ENCODE assay signal across 8 cellular contexts in the genomic region with DNA sequence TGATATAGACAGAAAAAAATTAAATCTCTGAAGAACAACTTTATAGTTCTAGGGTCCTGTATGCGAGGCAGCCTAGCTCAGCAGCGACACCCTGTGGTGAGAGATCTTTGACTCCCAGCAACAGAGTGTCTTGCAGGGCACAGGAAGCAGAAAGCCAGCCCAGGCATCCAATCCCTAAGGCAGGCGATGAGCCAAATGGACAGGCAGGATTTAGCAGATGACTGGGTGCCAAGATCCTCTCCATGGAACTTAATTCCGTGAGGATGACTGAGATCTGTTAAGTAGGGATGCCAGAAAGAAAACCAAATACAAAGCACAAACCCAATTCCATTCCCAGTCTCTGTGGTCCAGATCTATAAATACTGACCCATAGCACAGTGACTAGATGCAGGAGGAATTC.
DNase-seq lines count a peak whose midpoint lies in the region; ATAC-seq and TF ChIP-seq lines count a peak whose summit lies in the region.

No MANE protein-coding gene starts in this region.

- DNase-seq in AG04449 (ENCODE audit: low read depth, low spot score) (peak; percentile 94), GM20000 (ENCODE audit: low spot score) (peak; percentile 79), NCI-H345 treated with DMSO at 0.1 percent for 48 hours (lab: John Stamatoyannopoulos, UW; ENCODE audit: unreplicated experiment) (peak; percentile 32), kidney glomerular epithelial cell (lab: John Stamatoyannopoulos, UW) (peak; percentile 74)
- peak; percentile 31 for DNase-seq in central memory CD4-positive, alpha-beta T cell
- DNase-seq in stimulated activated CD4-positive, alpha-beta T cell treated with anti-CD3 and anti-CD28 coated beads, Interleukin-2, amount 100 ng/mL, for 24 hours: peak; percentile 82 to 85

- POLR2A ChIA-PET in AG04449 (lab: Yijun Ruan, JAX): no interaction called here

- H3K4me3 ChIP-seq in AG04449 (ENCODE audit: low read depth, low read length): no peak overlapping the region

- CTCF ChIA-PET in AG04449 (lab: Yijun Ruan, JAX): interaction anchor here (0.7 to 5.5 kb wide), 27 partner anchors 9 to 508 kb away, joined by 3 to 28 read pairs (median 6); no protein-coding TSS in a partner anchor

- peak; percentile 76 for ATAC-seq in activated CD4-positive, CD25-positive, alpha-beta regulatory T cell treated with anti-CD3 and anti-CD28 coated beads, Interleukin-2, amount 50 U/mL, for 24 hours
- ATAC-seq in GM21528 (IDR thresholded peaks at IDR 0.05; ENCODE audit: low FRiP score, unreplicated experiment): no peak

- TF ChIP-seq CTCF in AG04449 (IDR thresholded peaks at IDR 0.05; ENCODE audit: insufficient read depth, low read length, missing control alignments) (peak; percentile 91), GM20000 (IDR thresholded peaks at IDR 0.05; ENCODE audit: extremely low read depth, missing control alignments) (peak; percentile 74)

Comparison
In these comparisons a context has a peak if more than half of its experiments do, and no peak if none do; other contexts are left out.
1. DNase-seq: peak in every context shown above with its lines; median percentile 94 in AG04449; 84 in stimulated activated CD4-positive, alpha-beta T cell treated with anti-CD3 and anti-CD28 coated beads, Interleukin-2, amount 100 ng/mL, for 24 hours; 79 in GM20000; 74 in kidney glomerular epithelial cell; 32 in NCI-H345 treated with DMSO at 0.1 percent for 48 hours; 31 in central memory CD4-positive, alpha-beta T cell.